In genomic region chr5:37840036-37840909, GRCh38 we compare ENCODE assay signal across 9 cellular contexts. TPM values are rescaled to one million over a fixed set of nuclear protein-coding genes. Genes with fewer than 3 reads are reported as not detected.
DNase-seq lines count a peak whose midpoint lies in the region; ATAC-seq and TF ChIP-seq lines count a peak whose summit lies in the region.
"Had no signal": no experiment of that assay in that cellular context is flagged by ENCODE, and none has a peak within 500 bp of the region (broad histone marks: within the 10 kb centered on the region; RNA-seq: fewer than 3 reads in every experiment).

TSS of gene GDNF (minus strand) at chr5:37840041. CDS start at chr5:37834796, 5,245 bp downstream.

- H4K5ac ChIP-seq in mesendoderm (ENCODE audit: low read length), result no peak within 1 kb of the TSS

- no peak within 1 kb of the TSS for H3K23ac ChIP-seq in mesendoderm (ENCODE audit: low read length)

- peak in 1 of 4 experiments; percentile 14 for TF ChIP-seq CTCF in uterus (IDR thresholded peaks at IDR 0.05)

- H2BK120ac ChIP-seq in mesendoderm (ENCODE audit: low read depth, low read length), result no peak within 1 kb of the TSS

- H3K27ac ChIP-seq in duodenal mucosa (ENCODE audit: low read depth, low read length) (peak within 1 kb of the TSS; percentile 54), mesendoderm (ENCODE audit: low read depth, low read length) (no peak within 1 kb of the TSS), uterus (peak within 1 kb of the TSS; percentile 21 to 61)
- H3K27ac ChIP-seq: BLaER1 treated with 17β-estradiol and CSF1 and Interleukin-3, amounts not matched to agents 10 nM and 100 nM had no signal

- H2BK15ac ChIP-seq in mesendoderm (replicated peaks; ENCODE audit: low read depth), result peak within 1 kb of the TSS; percentile 57

- no peaks in the 10 kb centered on the region for H3K79me1 ChIP-seq in mesendoderm (ENCODE audit: low read length)

- H4K8ac ChIP-seq in mesendoderm (ENCODE audit: low read depth, low read length), result no peak within 1 kb of the TSS

- H3K9me3 ChIP-seq in duodenal mucosa (ENCODE audit: control insufficient read depth in 1 of 2, low read length in 2 of 2) (no peaks in the 10 kb centered on the region), uterus (no peaks in the 10 kb centered on the region)

- H3K4ac ChIP-seq in mesendoderm (ENCODE audit: low read depth, low read length), result no peak within 1 kb of the TSS

- no CpG with 5 or more reads among the region's 72 CpGs for WGBS in mesendoderm (ENCODE audit: extremely low coverage, insufficient coverage, low lambda C conversion rate)

- H3K4me3 ChIP-seq in duodenal mucosa (ENCODE audit: low read depth in 1 of 2, low read length in 2 of 2) (peak within 1 kb of the TSS; percentile 31 to 65), mesendoderm (ENCODE audit: low read length) (peak within 1 kb of the TSS; percentile 8), uterus (peak within 1 kb of the TSS; percentile 29 to 46)

- peak within 1 kb of the TSS in 1 of 2 donors; percentile 41 for H3K9ac ChIP-seq in duodenal mucosa (ENCODE audit: low read depth in 1 of 2, low read length in 2 of 2)
- peak within 1 kb of the TSS; percentile 51 for H3K9ac ChIP-seq in mesendoderm (ENCODE audit: low read length)
- H3K9ac ChIP-seq: BLaER1 treated with 17β-estradiol and CSF1 and Interleukin-3, amounts not matched to agents 10 nM and 100 nM had no signal

- H3K27me3 ChIP-seq in duodenal mucosa (ENCODE audit: control insufficient read depth in 1 of 2, insufficient read depth in 2 of 2, low read length in 2 of 2) (peaks cover 60 to 67% of the 10 kb centered on the region in 2 donors), mesendoderm (ENCODE audit: insufficient read depth, low read length, poor library complexity) (peaks cover 40% of the 10 kb centered on the region), uterus (no peaks in the 10 kb centered on the region)

- peak within 1 kb of the TSS; percentile 70 for H3K56ac ChIP-seq in mesendoderm (ENCODE audit: low read length)

- TF ChIP-seq POLR2A in uterus (IDR thresholded peaks at IDR 0.05), result no peak

- H3K79me2 ChIP-seq in mesendoderm (ENCODE audit: control insufficient read depth, insufficient read depth, low read length), result no peaks in the 10 kb centered on the region

- DNase-seq in DMS53 (lab: John Stamatoyannopoulos, UW) (peak; percentile 70), DMS53 treated with DMSO at 0.1 percent for 48 hours (lab: John Stamatoyannopoulos, UW; ENCODE audit: unreplicated experiment) (no peak), NCI-H1105 treated with DMSO at 0.1 percent for 48 hours (lab: John Stamatoyannopoulos, UW) (peak; percentile 14), mesendoderm (peak; percentile 63), uterus (peak in 1 of 2 donors; percentile 36)
- no peak for DNase-seq in activated effector memory CD4-positive, alpha-beta T cell treated with anti-CD3 and anti-CD28 coated beads, Interleukin-2, amount 50 U/mL, for 16 hours

- no peak within 1 kb of the TSS for H2BK5ac ChIP-seq in mesendoderm (ENCODE audit: low read length)

- peak within 1 kb of the TSS; percentile 58 for H3K4me2 ChIP-seq in mesendoderm (ENCODE audit: low read length)

- H2AK5ac ChIP-seq in mesendoderm (ENCODE audit: low read length), result no peak within 1 kb of the TSS

- H3K36me3 ChIP-seq in duodenal mucosa (ENCODE audit: control insufficient read depth in 1 of 2, insufficient read depth in 2 of 2, low read length in 2 of 2) (no peaks in the 10 kb centered on the region), mesendoderm (ENCODE audit: control insufficient read depth, insufficient read depth, low read length) (no peaks in the 10 kb centered on the region), uterus (no peaks in the 10 kb centered on the region)
- H3K36me3 ChIP-seq: BLaER1 treated with 17β-estradiol and CSF1 and Interleukin-3, amounts not matched to agents 10 nM and 100 nM had no signal

- no peak for ATAC-seq in GM19351 (IDR thresholded peaks at IDR 0.05; ENCODE audit: unreplicated experiment)

- peak within 1 kb of the TSS; percentile 32 for H3K18ac ChIP-seq in mesendoderm (ENCODE audit: low read length)

- intact Hi-C loops in uterus (cut with DNase I; ENCODE audit: low total_unique reads), result no loop called here

- H3K4me1 ChIP-seq in duodenal mucosa (ENCODE audit: control insufficient read depth in 1 of 2, insufficient read depth in 2 of 2, low read length in 2 of 2) (peaks cover 0 to 19% of the 10 kb centered on the region in 2 donors), mesendoderm (ENCODE audit: control insufficient read depth, low read depth, low read length) (peaks cover 17% of the 10 kb centered on the region), uterus (no peaks in the 10 kb centered on the region)

RNA-seq across cellular contexts. Expression of gene GDNF, which starts in this region (rescaled TPM):
- polyA plus RNA-seq in mesendoderm (2013, experiment 1 of 2), result 2.8 TPM
- polyA plus RNA-seq in mesendoderm (2013, experiment 2 of 2), result 3.1 TPM
- total RNA-seq in uterus, result 1 to 10 TPM in 1 of 4 donors, under 1 TPM in 2, not detected in 1; 0.77 to 1.0 (median 0.85) TPM

Comparison
In these comparisons a context has a peak if more than half of its experiments do, and no peak if none do; other contexts are left out.
1. DNase-seq: peak in DMS53 (single experiment), NCI-H1105 treated with DMSO at 0.1 percent for 48 hours (single experiment) and mesendoderm (single experiment); none in DMS53 treated with DMSO at 0.1 percent for 48 hours (single experiment) and activated effector memory CD4-positive, alpha-beta T cell treated with anti-CD3 and anti-CD28 coated beads, Interleukin-2, amount 50 U/mL, for 16 hours (single experiment).
2. Peak in every context shown above with its lines, with median percentiles within 50 percentile points of each other: H3K4me3 ChIP-seq.